10 cellular contexts compared by ENCODE assay signal in genomic region chr1:234658143-234658542, GRCh38. TPM values are rescaled to one million over a fixed set of nuclear protein-coding genes. Genes with fewer than 3 reads are reported as not detected.
DNase-seq lines count a peak whose midpoint lies in the region; ATAC-seq and TF ChIP-seq lines count a peak whose summit lies in the region.
"Had no signal": no experiment of that assay in that cellular context is flagged by ENCODE, and none has a peak within 500 bp of the region (broad histone marks: within the 10 kb centered on the region; RNA-seq: fewer than 3 reads in every experiment).

No MANE protein-coding gene starts in this region.

- POLR2A ChIA-PET in activated CD8-positive, alpha-beta T cell treated with anti-CD3 and anti-CD28 coated beads, Interleukin-2, amount 10 ng/mL, durations not matched to agents 7 days and 5 days (lab: Charles Lee): no interaction called here

- TF ChIP-seq CTCF in brain microvascular endothelial cell (IDR thresholded peaks at IDR 0.05; ENCODE audit: low read depth, low read length, missing control alignments) (no peak), transverse colon (IDR thresholded peaks at IDR 0.05) (no peak)

- no peaks in the 10 kb centered on the region for H3K9me3 ChIP-seq in transverse colon

- no peak for TF ChIP-seq EP300 in transverse colon (IDR thresholded peaks at IDR 0.05; ENCODE audit: low read depth)

- H3K4me1 Mint-ChIP-seq in activated CD8-positive, alpha-beta T cell treated with anti-CD3 and anti-CD28 coated beads, Interleukin-2, amount 10 ng/mL, durations not matched to agents 7 days and 5 days (ENCODE audit: low read depth): peaks cover 5% of the 10 kb centered on the region

- peaks cover 4% of the 10 kb centered on the region for H3K27me3 Mint-ChIP-seq in activated CD8-positive, alpha-beta T cell treated with anti-CD3 and anti-CD28 coated beads, Interleukin-2, amount 10 ng/mL, durations not matched to agents 7 days and 5 days (ENCODE audit: low read depth)

- no peaks in the 10 kb centered on the region for H3K9me3 Mint-ChIP-seq in activated CD8-positive, alpha-beta T cell treated with anti-CD3 and anti-CD28 coated beads, Interleukin-2, amount 10 ng/mL, durations not matched to agents 7 days and 5 days (ENCODE audit: insufficient read depth)
- H3K9me3 Mint-ChIP-seq: activated naive CD4-positive, alpha-beta T cell treated with anti-CD3 and anti-CD28 coated beads, Interleukin-2, amount 10 ng/mL, durations not matched to agents 7 days and 5 days; T-helper 1 cell treated with Interleukin-12 subunit alpha and Interleukin-12 subunit beta and Interleukin-4 antibody, amounts not matched to agents 30 μg/mL and 1 μg/mL, for 36 hours had no signal

- H3K36me3 ChIP-seq in brain microvascular endothelial cell (replicated peaks): no peaks in the 10 kb centered on the region
- no peaks in the 10 kb centered on the region for H3K36me3 ChIP-seq in transverse colon

- intact Hi-C loops in transverse colon (cut with DNase I; ENCODE audit: low total_unique reads): no loop called here

- WGBS in transverse colon (ENCODE audit: low coverage in 1 of 2), 2 donors: 87% methylated on average over 3 of the region's 3 CpGs; no CpG with 5 or more reads in 1 of the 2 donors

- H3K27ac ChIP-seq in brain microvascular endothelial cell (peak overlapping the region; percentile 96), transverse colon (peak overlapping the region in 1 of 4 donors; percentile 38)

- in situ Hi-C loops in brain microvascular endothelial cell (cut with HindIII; ENCODE audit: low pct_ligation_motif_present, low sequenced_read_pairs) (no loop called here), transverse colon (cut with MboI; ENCODE audit: low pct_ligation_motif_present in 1 of 4, low pct_unique_long_range_greater_than_20kb in 1 of 4, low sequenced_read_pairs in 3 of 4) (no loop called here)

- H3K4me1 ChIP-seq in transverse colon: peaks cover 0 to 17% (median 9%) of the 10 kb centered on the region in 4 donors

- no peak for ATAC-seq in activated CD8-positive, alpha-beta T cell treated with anti-CD3 and anti-CD28 coated beads, Interleukin-2, amount 10 ng/mL, durations not matched to agents 7 days and 5 days
- ATAC-seq in GM21526 (IDR thresholded peaks at IDR 0.05; ENCODE audit: low FRiP score, unreplicated experiment): no peak

- H3K27me3 ChIP-seq in brain microvascular endothelial cell (replicated peaks): no peaks in the 10 kb centered on the region
- no peaks in the 10 kb centered on the region for H3K27me3 ChIP-seq in transverse colon

- H3K4me3 ChIP-seq in brain microvascular endothelial cell (ENCODE audit: low read depth, low read length): no peak overlapping the region
- no peak overlapping the region for H3K4me3 ChIP-seq in transverse colon

- CTCF ChIA-PET in activated CD8-positive, alpha-beta T cell treated with anti-CD3 and anti-CD28 coated beads, Interleukin-2, amount 10 ng/mL, durations not matched to agents 7 days and 5 days (lab: Charles Lee): interaction anchor here (1.0 to 1.5 kb wide), 3 partner anchors 8 to 171 kb away, joined by 3 read pairs; no protein-coding TSS in a partner anchor

- no peak overlapping the region for H3K4me3 Mint-ChIP-seq in activated CD8-positive, alpha-beta T cell treated with anti-CD3 and anti-CD28 coated beads, Interleukin-2, amount 10 ng/mL, durations not matched to agents 7 days and 5 days
- H3K4me3 Mint-ChIP-seq: activated naive CD4-positive, alpha-beta T cell treated with anti-CD3 and anti-CD28 coated beads, Interleukin-2, amount 10 ng/mL, durations not matched to agents 7 days and 5 days; T-helper 1 cell treated with Interleukin-12 subunit alpha and Interleukin-12 subunit beta and Interleukin-4 antibody, amounts not matched to agents 30 μg/mL and 1 μg/mL, for 36 hours had no signal

- no peak overlapping the region for H3K27ac Mint-ChIP-seq in activated CD8-positive, alpha-beta T cell treated with anti-CD3 and anti-CD28 coated beads, Interleukin-2, amount 10 ng/mL, durations not matched to agents 7 days and 5 days
- H3K27ac Mint-ChIP-seq: activated naive CD4-positive, alpha-beta T cell treated with anti-CD3 and anti-CD28 coated beads, Interleukin-2, amount 10 ng/mL, durations not matched to agents 7 days and 5 days; T-helper 1 cell treated with Interleukin-12 subunit alpha and Interleukin-12 subunit beta and Interleukin-4 antibody, amounts not matched to agents 30 μg/mL and 1 μg/mL, for 36 hours had no signal

- H3K36me3 Mint-ChIP-seq in activated CD8-positive, alpha-beta T cell treated with anti-CD3 and anti-CD28 coated beads, Interleukin-2, amount 10 ng/mL, durations not matched to agents 7 days and 5 days (ENCODE audit: low read depth): no peaks in the 10 kb centered on the region
- H3K36me3 Mint-ChIP-seq: activated naive CD4-positive, alpha-beta T cell treated with anti-CD3 and anti-CD28 coated beads, Interleukin-2, amount 10 ng/mL, durations not matched to agents 7 days and 5 days had no signal

- no peak for TF ChIP-seq POLR2A in transverse colon (IDR thresholded peaks at IDR 0.05)

- DNase-seq in HT1080 (ENCODE audit: low read depth) (peak; percentile 89), brain microvascular endothelial cell (peak; percentile 21), kidney glomerular epithelial cell (lab: John Stamatoyannopoulos, UW) (peak; percentile 16), transverse colon (peak; percentile 18), mesenteric fat pad (ENCODE audit: low spot score) (no peak)
- no peak for DNase-seq in activated CD8-positive, alpha-beta T cell treated with anti-CD3 and anti-CD28 coated beads, Interleukin-2, amount 10 ng/mL, durations not matched to agents 7 days and 5 days
- DNase-seq: activated naive CD4-positive, alpha-beta T cell treated with anti-CD3 and anti-CD28 coated beads, Interleukin-2, amount 10 ng/mL, durations not matched to agents 7 days and 5 days; NCI-H1105 treated with DMSO at 0.1 percent for 48 hours had no signal

RNA-seq across cellular contexts. Expression of gene IRF2BP2, which starts 48.2 kb away (rescaled TPM):
- 47.8 and 69.6 TPM in 2 replicates for total RNA-seq in HT1080 (2014; rRNA removed; shearing (Covaris generic))
- 68.2 and 68.8 TPM in 2 replicates for polyA plus RNA-seq in HT1080 (2015; cell fraction: cytosol; rRNA removed)
- polyA plus RNA-seq in HT1080 (2015; cell fraction: nucleus; rRNA removed): 90.5 and 110 TPM in 2 replicates
- total RNA-seq in transverse colon: 100 to 1,000 TPM in 1 of 4 donors, 10 to 100 TPM in 3; 82.7 to 120 (median 93.3) TPM
- 10 to 100 TPM; 71.5 to 72.0 TPM for total RNA-seq in activated CD8-positive, alpha-beta T cell treated with anti-CD3 and anti-CD28 coated beads, Interleukin-2, amount 10 ng/mL, durations not matched to agents 7 days and 5 days
- total RNA-seq in mesenteric fat pad: 108 TPM

Comparison
In these comparisons a context has a peak if more than half of its experiments do, and no peak if none do; other contexts are left out.
1. DNase-seq: peak in HT1080 (single experiment), brain microvascular endothelial cell (single experiment), kidney glomerular epithelial cell (single experiment) and transverse colon (single experiment); none in activated CD8-positive, alpha-beta T cell treated with anti-CD3 and anti-CD28 coated beads, Interleukin-2, amount 10 ng/mL, durations not matched to agents 7 days and 5 days (single experiment) and mesenteric fat pad (single experiment).